Comparison of ENCODE assay signal across 13 cellular contexts in genomic region chr2:197972017-197972416, GRCh38.
DNase-seq lines count a peak whose midpoint lies in the region; ATAC-seq, FAIRE-seq and TF ChIP-seq lines count a peak whose summit lies in the region.
"Had no signal": no experiment of that assay in that cellular context is flagged by ENCODE, and none has a peak within 500 bp of the region (broad histone marks: within the 10 kb centered on the region; RNA-seq: fewer than 3 reads in every experiment).

No MANE protein-coding gene starts in this region.

- H3K4me1 ChIP-seq in ACC112 (ENCODE audit: control insufficient read depth, insufficient read depth, low read length, unreplicated experiment): peaks cover 29% of the 10 kb centered on the region
- peaks cover 9% of the 10 kb centered on the region for H3K4me1 ChIP-seq in endothelial cell of umbilical vein (ENCODE audit: control insufficient read depth, extremely low read depth, insufficient read depth, low read length)
- H3K4me1 ChIP-seq: A549, breast epithelium had no signal

- FAIRE-seq in endothelial cell of umbilical vein (lab: Jason Lieb, UNC) (peak; percentile 77), D721Med (lab: Jason Lieb, UNC) (no peak)
- FAIRE-seq: A549 had no signal

- H4K20me1 ChIP-seq in endothelial cell of umbilical vein (replicated peaks; ENCODE audit: control insufficient read depth, extremely low read depth, insufficient read depth, low read length): no peaks in the 10 kb centered on the region

- TF ChIP-seq CTCF in endothelial cell of umbilical vein (IDR thresholded peaks at IDR 0.05; ENCODE audit: extremely low read depth in 1 of 2, insufficient read depth in 1 of 2, low read depth in 1 of 2, low read length in 2 of 2) (no peak), D721Med (IDR thresholded peaks at IDR 0.05; ENCODE audit: insufficient read depth, missing control alignments) (no peak)

- H3K9me3 ChIP-seq in endothelial cell of umbilical vein (replicated peaks; ENCODE audit: control insufficient read depth, insufficient read depth, low read length): no peaks in the 10 kb centered on the region
- H3K9me3 ChIP-seq: A549, breast epithelium, heart left ventricle had no signal

- H3K79me2 ChIP-seq in ACC112 (ENCODE audit: control insufficient read depth, insufficient read depth, low read length, unreplicated experiment) (no peaks in the 10 kb centered on the region), endothelial cell of umbilical vein (ENCODE audit: control insufficient read depth, insufficient read depth, low read length) (no peaks in the 10 kb centered on the region)

- H3K27me3 ChIP-seq in ACC112 (ENCODE audit: insufficient read depth, low read length) (no peaks in the 10 kb centered on the region), endothelial cell of umbilical vein (ENCODE audit: control insufficient read depth in 2 of 2, insufficient read depth in 2 of 2, low read length in 2 of 2) (no peaks in the 10 kb centered on the region)
- H3K27me3 ChIP-seq: breast epithelium, heart left ventricle had no signal

- BruUV-seq in endothelial cell of umbilical vein (replicated peaks; lab: Mats Ljungman, UMichigan): no TSS peak

- no peak for TF ChIP-seq POLR2A in endothelial cell of umbilical vein (IDR thresholded peaks at IDR 0.05; ENCODE audit: low read depth, low read length)

- H3K27ac ChIP-seq in ACC112 (ENCODE audit: low read depth, low read length): peak overlapping the region; percentile 17
- H3K27ac ChIP-seq in endothelial cell of umbilical vein (ENCODE audit: insufficient read depth, low read depth, low read length): no peak overlapping the region
- H3K27ac ChIP-seq: A549, breast epithelium had no signal

- H3K4me3 ChIP-seq in ACC112 (ENCODE audit: low read depth, low read length) (no peak overlapping the region), endothelial cell of umbilical vein (replicated peaks in 1 of 3; ENCODE audit: insufficient read depth in 1 of 3, low read depth in 1 of 3, low read length in 3 of 3) (no peak overlapping the region)
- H3K4me3 ChIP-seq: A549, breast epithelium, heart left ventricle had no signal

- POLR2A ChIA-PET in endothelial cell of umbilical vein (lab: Charles Lee): no interaction called here

- intact Hi-C loops in endothelial cell of umbilical vein (cut with micrococcal nuclease): no loop called here

- no peak overlapping the region for H3K9ac ChIP-seq in endothelial cell of umbilical vein (replicated peaks; ENCODE audit: extremely low read depth, insufficient read depth, low read length)

- H3K4me2 ChIP-seq in endothelial cell of umbilical vein (ENCODE audit: insufficient read depth, low read length): peak overlapping the region; percentile 82
- H3K4me2 ChIP-seq: A549 had no signal

- H2AFZ ChIP-seq in ACC112 (ENCODE audit: low read length, unreplicated experiment): no peak overlapping the region
- H2AFZ ChIP-seq in endothelial cell of umbilical vein (ENCODE audit: low read depth, low read length): peak overlapping the region; percentile 67

- dilution Hi-C loops in endothelial cell of umbilical vein (cut with MboI; ENCODE audit: extremely low pct_ligation_motif_present, low sequenced_read_pairs): no loop called here

- ATAC-seq in GM21576 (IDR thresholded peaks at IDR 0.05; ENCODE audit: unreplicated experiment): no peak
- ATAC-seq: A549 had no signal

- DNase-seq in RPMI8226: peak; percentile 54
- DNase-seq in endothelial cell of umbilical vein (ENCODE audit: low read depth, low spot score): peak; percentile 95
- peak; percentile 48 for DNase-seq in mucosa of gallbladder (ENCODE audit: low spot score)
- no peak for DNase-seq in iPS-NIHi7 (ENCODE audit: extremely low spot score)
- no peak for DNase-seq in DMS 273 treated with DMSO at 0.1 percent for 48 hours (lab: John Stamatoyannopoulos, UW)
- no peak for DNase-seq in D721Med (ENCODE audit: insufficient read length, low spot score)
- DNase-seq: activated CD8-positive, alpha-beta memory T cell treated with anti-CD3 and anti-CD28 coated beads, Interleukin-2, amount 50 U/mL, for 4 hours; NCI-H1436 had no signal

- no peaks in the 10 kb centered on the region for H3K36me3 ChIP-seq in ACC112 (ENCODE audit: insufficient read depth, low read length)
- H3K36me3 ChIP-seq in endothelial cell of umbilical vein (ENCODE audit: control insufficient read depth in 2 of 2, extremely low read depth in 1 of 2, insufficient read depth in 2 of 2, low read length in 2 of 2): no peaks in the 10 kb centered on the region
- H3K36me3 ChIP-seq: breast epithelium, heart left ventricle had no signal

- CTCF ChIA-PET in endothelial cell of umbilical vein (lab: Charles Lee): no interaction called here

- no peaks in the 10 kb centered on the region for H3K9me1 ChIP-seq in endothelial cell of umbilical vein (replicated peaks; ENCODE audit: control insufficient read depth, extremely low read depth, insufficient read depth, low read length)

TF ChIP-seq in endothelial cell of umbilical vein, 7 proteins besides CTCF, POLR2A, EP300 and RAD21:
- TF ChIP-seq EZH2 (IDR thresholded peaks at IDR 0.05; ENCODE audit: borderline replicate concordance, low read depth, low read length, severe bottlenecking) (no peak), GATA2 (IDR thresholded peaks at IDR 0.05; ENCODE audit: insufficient read depth, insufficient read length, low read depth, low read length) (peak; percentile 37)

Comparison
In these comparisons a context has a peak if more than half of its experiments do, and no peak if none do; other contexts are left out.
1. DNase-seq: peak in RPMI8226 (single experiment), endothelial cell of umbilical vein (single experiment) and mucosa of gallbladder (single experiment); none in iPS-NIHi7 (single experiment), DMS 273 treated with DMSO at 0.1 percent for 48 hours (single experiment) and D721Med (single experiment).